8 cellular contexts compared by ENCODE assay signal in genomic region chr2:182186132-182186735, GRCh38.
A peak's percentile ranks its signal among the peaks of the same experiment; 100 is the strongest.
DNase-seq lines count a peak whose midpoint lies in the region; ATAC-seq and TF ChIP-seq lines count a peak whose summit lies in the region.

No MANE protein-coding gene starts in this region.

- in situ Hi-C loops in gastrocnemius medialis (cut with MboI; ENCODE audit: low sequenced_read_pairs in 4 of 4) = loop anchor here (5.0 to 25.0 kb wide), 4 partner anchors 449 to 801 kb away; no protein-coding TSS in a partner anchor

- H3K27ac ChIP-seq in gastrocnemius medialis = no peak overlapping the region

- H3K9me3 ChIP-seq in gastrocnemius medialis = no peaks in the 10 kb centered on the region

- H3K4me1 ChIP-seq in gastrocnemius medialis = no peaks in the 10 kb centered on the region

- H3K36me3 ChIP-seq in gastrocnemius medialis = no peaks in the 10 kb centered on the region

- intact Hi-C loops in gastrocnemius medialis (cut with DNase I; ENCODE audit: low total_unique reads) = loop anchor here (1.0 kb wide), 1 partner anchor 464 kb away; no protein-coding TSS in a partner anchor

- no peak overlapping the region for H3K4me3 ChIP-seq in gastrocnemius medialis

- peak; percentile 57 to 76 (median 61) for TF ChIP-seq CTCF in gastrocnemius medialis (IDR thresholded peaks at IDR 0.05 in 4 of 5, conservative IDR thresholded peaks at IDR 0.05 in 1 of 5)

- no peak for TF ChIP-seq POLR2A in gastrocnemius medialis (IDR thresholded peaks at IDR 0.05)

- DNase-seq in ELR (ENCODE audit: low read depth) (peak; percentile 67), H4 (ENCODE audit: low spot score) (peak; percentile 10), NCI-H1417 treated with DMSO at 0.1 percent for 48 hours (lab: John Stamatoyannopoulos, UW) (peak; percentile 44), UCSD-AML1 (lab: John Stamatoyannopoulos, UW; ENCODE audit: unreplicated experiment) (peak; percentile 7), glomerular endothelial cell (ENCODE audit: extremely low read depth, low read depth, low spot score) (peak; percentile 31), gastrocnemius medialis (no peak)

- no peak for ATAC-seq in gastrocnemius medialis
- ATAC-seq in GM19467 (IDR thresholded peaks at IDR 0.05; ENCODE audit: unreplicated experiment) = no peak
- ATAC-seq in HG03571 (IDR thresholded peaks at IDR 0.05; ENCODE audit: unreplicated experiment) = no peak

- H3K27me3 ChIP-seq in gastrocnemius medialis = no peaks in the 10 kb centered on the region

Comparison
In these comparisons a context has a peak if more than half of its experiments do, and no peak if none do; other contexts are left out.
1. DNase-seq: peak in ELR (single experiment), H4 (single experiment), NCI-H1417 treated with DMSO at 0.1 percent for 48 hours (single experiment), UCSD-AML1 (single experiment) and glomerular endothelial cell (single experiment); none in gastrocnemius medialis (0 of 2).